1 cellular context compared by ENCODE assay signal in the genomic region with DNA sequence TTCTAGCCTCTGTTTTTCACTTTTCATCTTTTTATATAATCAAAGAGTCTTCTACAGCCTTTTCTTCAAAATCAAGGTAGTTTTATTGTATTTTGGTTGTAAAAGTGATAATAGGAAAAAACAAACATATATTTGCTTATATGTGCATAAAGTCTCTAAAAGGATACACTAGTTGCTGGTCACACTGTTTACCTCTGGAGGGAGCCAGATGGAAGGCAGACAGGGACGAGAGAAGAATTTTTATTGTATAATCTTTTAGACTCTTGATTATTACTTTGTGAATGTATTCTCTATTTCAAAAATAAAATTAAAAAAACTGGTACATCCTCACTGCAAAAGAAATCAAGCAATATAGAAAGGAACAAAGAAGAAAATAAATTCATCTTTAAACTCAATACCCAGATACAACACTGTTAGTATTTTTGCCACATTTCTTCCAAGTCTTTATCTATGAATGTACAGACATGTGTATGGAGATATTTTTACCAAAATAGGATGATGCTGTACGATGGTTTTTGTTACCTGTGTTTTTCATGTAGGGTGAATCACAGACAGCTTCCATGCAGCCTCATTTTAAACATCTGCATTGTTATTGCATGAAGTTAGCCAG.
TF ChIP-seq lines count a peak whose summit lies in the region.

No MANE protein-coding gene starts in this region.

TF ChIP-seq in WTC11, 78 proteins besides CTCF, POLR2A, EP300 and RAD21 (continued from another document):
- TF ChIP-seq NFATC4 (CRISPR knock-in tag; IDR thresholded peaks at IDR 0.05): no peak
- TF ChIP-seq, protein P1, sequence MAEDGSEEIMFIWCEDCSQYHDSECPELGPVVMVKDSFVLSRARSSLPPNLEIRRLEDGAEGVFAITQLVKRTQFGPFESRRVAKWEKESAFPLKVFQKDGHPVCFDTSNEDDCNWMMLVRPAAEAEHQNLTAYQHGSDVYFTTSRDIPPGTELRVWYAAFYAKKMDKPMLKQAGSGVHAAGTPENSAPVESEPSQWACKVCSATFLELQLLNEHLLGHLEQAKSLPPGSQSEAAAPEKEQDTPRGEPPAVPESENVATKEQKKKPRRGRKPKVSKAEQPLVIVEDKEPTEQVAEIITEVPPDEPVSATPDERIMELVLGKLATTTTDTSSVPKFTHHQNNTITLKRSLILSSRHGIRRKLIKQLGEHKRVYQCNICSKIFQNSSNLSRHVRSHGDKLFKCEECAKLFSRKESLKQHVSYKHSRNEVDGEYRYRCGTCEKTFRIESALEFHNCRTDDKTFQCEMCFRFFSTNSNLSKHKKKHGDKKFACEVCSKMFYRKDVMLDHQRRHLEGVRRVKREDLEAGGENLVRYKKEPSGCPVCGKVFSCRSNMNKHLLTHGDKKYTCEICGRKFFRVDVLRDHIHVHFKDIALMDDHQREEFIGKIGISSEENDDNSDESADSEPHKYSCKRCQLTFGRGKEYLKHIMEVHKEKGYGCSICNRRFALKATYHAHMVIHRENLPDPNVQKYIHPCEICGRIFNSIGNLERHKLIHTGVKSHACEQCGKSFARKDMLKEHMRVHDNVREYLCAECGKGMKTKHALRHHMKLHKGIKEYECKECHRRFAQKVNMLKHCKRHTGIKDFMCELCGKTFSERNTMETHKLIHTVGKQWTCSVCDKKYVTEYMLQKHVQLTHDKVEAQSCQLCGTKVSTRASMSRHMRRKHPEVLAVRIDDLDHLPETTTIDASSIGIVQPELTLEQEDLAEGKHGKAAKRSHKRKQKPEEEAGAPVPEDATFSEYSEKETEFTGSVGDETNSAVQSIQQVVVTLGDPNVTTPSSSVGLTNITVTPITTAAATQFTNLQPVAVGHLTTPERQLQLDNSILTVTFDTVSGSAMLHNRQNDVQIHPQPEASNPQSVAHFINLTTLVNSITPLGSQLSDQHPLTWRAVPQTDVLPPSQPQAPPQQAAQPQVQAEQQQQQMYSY (CRISPR knock-in tag; IDR thresholded peaks at IDR 0.05): no peak
- no peak for TF ChIP-seq ZNF416 (CRISPR knock-in tag; IDR thresholded peaks at IDR 0.05)
- TF ChIP-seq ZNF138 (CRISPR knock-in tag; conservative IDR thresholded peaks at IDR 0.05): no peak
- TF ChIP-seq, protein P2, sequence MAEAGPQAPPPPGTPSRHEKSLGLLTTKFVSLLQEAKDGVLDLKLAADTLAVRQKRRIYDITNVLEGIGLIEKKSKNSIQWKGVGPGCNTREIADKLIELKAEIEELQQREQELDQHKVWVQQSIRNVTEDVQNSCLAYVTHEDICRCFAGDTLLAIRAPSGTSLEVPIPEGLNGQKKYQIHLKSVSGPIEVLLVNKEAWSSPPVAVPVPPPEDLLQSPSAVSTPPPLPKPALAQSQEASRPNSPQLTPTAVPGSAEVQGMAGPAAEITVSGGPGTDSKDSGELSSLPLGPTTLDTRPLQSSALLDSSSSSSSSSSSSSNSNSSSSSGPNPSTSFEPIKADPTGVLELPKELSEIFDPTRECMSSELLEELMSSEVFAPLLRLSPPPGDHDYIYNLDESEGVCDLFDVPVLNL (CRISPR knock-in tag; IDR thresholded peaks at IDR 0.05; ENCODE audit: borderline replicate concordance, low read depth): no peak
- TF ChIP-seq, protein P3, sequence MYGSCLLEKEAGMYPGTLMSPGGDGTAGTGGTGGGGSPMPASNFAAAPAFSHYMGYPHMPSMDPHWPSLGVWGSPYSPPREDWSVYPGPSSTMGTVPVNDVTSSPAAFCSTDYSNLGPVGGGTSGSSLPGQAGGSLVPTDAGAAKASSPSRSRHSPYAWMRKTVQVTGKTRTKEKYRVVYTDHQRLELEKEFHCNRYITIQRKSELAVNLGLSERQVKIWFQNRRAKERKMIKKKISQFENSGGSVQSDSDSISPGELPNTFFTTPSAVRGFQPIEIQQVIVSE (CRISPR knock-in tag; IDR thresholded peaks at IDR 0.05; ENCODE audit: borderline replicate concordance): no peak
